8 cellular contexts compared by ENCODE assay signal in genomic region chr5:142011572-142012185, GRCh38. TPM values are rescaled to one million over a fixed set of nuclear protein-coding genes. Genes with fewer than 3 reads are reported as not detected.
DNase-seq lines count a peak whose midpoint lies in the region; ATAC-seq and TF ChIP-seq lines count a peak whose summit lies in the region.

No MANE protein-coding gene starts in this region.

- no peak overlapping the region for H3K27ac ChIP-seq in fibroblast of lung (ENCODE audit: insufficient read depth, low read length)
- no peak overlapping the region for H3K27ac ChIP-seq in rectal smooth muscle tissue (ENCODE audit: low read depth, low read length)

- peaks cover 10% of the 10 kb centered on the region for H3K4me1 ChIP-seq in fibroblast of lung (ENCODE audit: control insufficient read depth, extremely low read depth, insufficient read depth, low read length)
- peaks cover 4% of the 10 kb centered on the region for H3K4me1 ChIP-seq in rectal smooth muscle tissue (ENCODE audit: control insufficient read depth, insufficient read depth, low read length)

- peaks cover 43% of the 10 kb centered on the region for H3K4me1 Mint-ChIP-seq in activated B cell treated with CpG ODN at 0.5 μM for 24 hours

- H3K4me2 ChIP-seq in fibroblast of lung (ENCODE audit: extremely low read depth, insufficient read depth, low read length) = peak overlapping the region; percentile 95

- H3K36me3 ChIP-seq in fibroblast of lung (ENCODE audit: control insufficient read depth, insufficient read depth, low read length) (peaks cover 5% of the 10 kb centered on the region), rectal smooth muscle tissue (ENCODE audit: control insufficient read depth, insufficient read depth, low read length) (peaks cover 3% of the 10 kb centered on the region)

- no peaks in the 10 kb centered on the region for H3K9me3 ChIP-seq in fibroblast of lung (ENCODE audit: control insufficient read depth, insufficient read depth, low read depth, low read length)

- peak overlapping the region in 3 of 4 experiments; percentile 49 to 93 (median 81) for H3K4me3 ChIP-seq in fibroblast of lung (replicated peaks in 1 of 4; ENCODE audit: control extremely low read depth in 1 of 4, insufficient read depth in 1 of 4, low read depth in 3 of 4, low read length in 4 of 4)
- peak overlapping the region; percentile 93 for H3K4me3 ChIP-seq in rectal smooth muscle tissue (ENCODE audit: low read length)

- no peaks in the 10 kb centered on the region for H4K20me1 ChIP-seq in fibroblast of lung (ENCODE audit: control insufficient read depth, extremely low read depth, insufficient read depth, low read length)

- H3K4me3 Mint-ChIP-seq in activated B cell treated with CpG ODN at 0.5 μM for 24 hours = peak overlapping the region; percentile 79

- H3K27me3 ChIP-seq in fibroblast of lung (ENCODE audit: control insufficient read depth, insufficient read depth, low read length) (peaks cover 2% of the 10 kb centered on the region), rectal smooth muscle tissue (ENCODE audit: control insufficient read depth, insufficient read depth, low read length) (no peaks in the 10 kb centered on the region)

- H3K9ac ChIP-seq in fibroblast of lung (ENCODE audit: insufficient read depth, low read length) (no peak overlapping the region), rectal smooth muscle tissue (ENCODE audit: low read length) (no peak overlapping the region)

- no peaks in the 10 kb centered on the region for H3K27me3 Mint-ChIP-seq in activated B cell treated with CpG ODN at 0.5 μM for 24 hours

- no peak overlapping the region for H2AFZ ChIP-seq in fibroblast of lung (ENCODE audit: low read length)

- no peaks in the 10 kb centered on the region for H3K9me3 Mint-ChIP-seq in activated B cell treated with CpG ODN at 0.5 μM for 24 hours

- ATAC-seq in activated B cell treated with CpG ODN at 0.5 μM for 24 hours (ENCODE audit: low read depth) (no peak), HG02610 (IDR thresholded peaks at IDR 0.05; ENCODE audit: unreplicated experiment) (no peak)

- in situ Hi-C loops in G401 (cut with HindIII; ENCODE audit: low sequenced_read_pairs) = no loop called here

- intact Hi-C loops in activated B cell treated with CpG ODN at 0.5 μM for 24 hours (cut with micrococcal nuclease) = loop anchor here (1.0 to 10.0 kb wide), 3 partner anchors 42 to 687 kb away; partner anchors contain the start of genes RNF14 and TAF7

- TF ChIP-seq CTCF in activated B cell treated with CpG ODN at 0.5 μM for 24 hours (IDR thresholded peaks at IDR 0.05) (no peak), fibroblast of lung (conservative IDR thresholded peaks at IDR 0.05 in 1 of 2, IDR thresholded peaks at IDR 0.05 in 1 of 2; ENCODE audit: low read depth in 1 of 2, low read length in 2 of 2) (no peak)

- H3K36me3 Mint-ChIP-seq in activated B cell treated with CpG ODN at 0.5 μM for 24 hours (ENCODE audit: low read depth) = peaks cover 3% of the 10 kb centered on the region

- POLR2A ChIA-PET in activated B cell treated with CpG ODN at 0.5 μM for 24 hours (lab: Charles Lee) = interaction anchor here (0.9 to 2.2 kb wide), 6 partner anchors 42 to 758 kb away, joined by 3 to 13 read pairs (median 4); partner anchors contain the start of genes ARHGAP26, DELE1, HDAC3 and RELL2

- DNase-seq in G401 (ENCODE audit: low spot score) (peak; percentile 36), activated B cell treated with CpG ODN at 0.5 μM for 24 hours (no peak), fibroblast of lung (ENCODE audit: low read depth in 2 of 2) (no peak), COR-L47 (lab: John Stamatoyannopoulos, UW) (no peak), H4 (ENCODE audit: low spot score) (no peak)
- no peak for DNase-seq in stimulated activated CD8-positive, alpha-beta memory T cell treated with anti-CD3 and anti-CD28 coated beads, Interleukin-4, amount 100 ng/mL, for 48 hours

- no peaks in the 10 kb centered on the region for H3K79me2 ChIP-seq in fibroblast of lung (ENCODE audit: control insufficient read depth, insufficient read depth, low read length)

- CTCF ChIA-PET in activated B cell treated with CpG ODN at 0.5 μM for 24 hours (lab: Charles Lee) = interaction anchor here (0.5 to 6.0 kb wide), 10 partner anchors 20 to 737 kb away, joined by 3 to 47 read pairs (median 4); partner anchors contain the start of gene NDFIP1

- no peak overlapping the region for H3K27ac Mint-ChIP-seq in activated B cell treated with CpG ODN at 0.5 μM for 24 hours

RNA-seq across cellular contexts. Expression of gene GNPDA1, which starts 1.1 kb away (rescaled TPM):
- total RNA-seq in G401 (2014; rRNA removed; shearing (Covaris generic)) = 196 and 216 TPM in 2 replicates
- total RNA-seq in activated B cell treated with CpG ODN at 0.5 μM for 24 hours = 14.2 and 15.0 TPM in 2 replicates
- total RNA-seq in fibroblast of lung = 64.2 and 97.8 TPM in 2 replicates
- 30.0 and 40.6 TPM in 2 replicates for polyA plus RNA-seq in fibroblast of lung
- polyA plus RNA-seq in fibroblast of lung (2012) = 40.8 and 61.6 TPM in 2 replicates
- polyA minus RNA-seq in fibroblast of lung (ENCODE audit: low replicate concordance) = 51.8 and 62.3 TPM in 2 replicates
- 79.5 and 119 TPM in 2 replicates for total RNA-seq in H4 (2014; rRNA removed; shearing (Covaris generic))

RNA-seq across cellular contexts. Expression of gene RNF14, which starts 42.8 kb away (rescaled TPM):
- 61.5 and 65.6 TPM in 2 replicates for total RNA-seq in G401 (2014; rRNA removed; shearing (Covaris generic))
- total RNA-seq in activated B cell treated with CpG ODN at 0.5 μM for 24 hours (30.0 and 30.4 TPM in 2 replicates), fibroblast of lung (49.1 and 62.9 TPM in 2 replicates)
- 53.1 and 65.3 TPM in 2 replicates for polyA plus RNA-seq in fibroblast of lung
- 51.9 and 63.9 TPM in 2 replicates for polyA plus RNA-seq in fibroblast of lung (2012)
- polyA minus RNA-seq in fibroblast of lung (ENCODE audit: low replicate concordance) = 62.5 and 74.9 TPM in 2 replicates
- total RNA-seq in H4 (2014; rRNA removed; shearing (Covaris generic)) = 60.5 and 75.9 TPM in 2 replicates

RNA-seq across cellular contexts. Expression of gene PCDH12, which starts 53.7 kb away (rescaled TPM):
- total RNA-seq in G401 (2014; rRNA removed; shearing (Covaris generic)) = not detected in 2 replicates
- total RNA-seq in activated B cell treated with CpG ODN at 0.5 μM for 24 hours (not detected in 2 replicates), fibroblast of lung (under 0.01 TPM in 1 of 2 replicates, not detected in the other)
- polyA plus RNA-seq in fibroblast of lung = 0.01 and 0.02 TPM in 2 replicates
- polyA plus RNA-seq in fibroblast of lung (2012) = 0.03 and 0.05 TPM in 2 replicates
- 0.24 TPM in 1 of 2 replicates, not detected in the other for polyA minus RNA-seq in fibroblast of lung (ENCODE audit: low replicate concordance)
- total RNA-seq in H4 (2014; rRNA removed; shearing (Covaris generic)) = not detected in 2 replicates
